Comparison of ENCODE assay signal across 24 cellular contexts in the genomic region with DNA sequence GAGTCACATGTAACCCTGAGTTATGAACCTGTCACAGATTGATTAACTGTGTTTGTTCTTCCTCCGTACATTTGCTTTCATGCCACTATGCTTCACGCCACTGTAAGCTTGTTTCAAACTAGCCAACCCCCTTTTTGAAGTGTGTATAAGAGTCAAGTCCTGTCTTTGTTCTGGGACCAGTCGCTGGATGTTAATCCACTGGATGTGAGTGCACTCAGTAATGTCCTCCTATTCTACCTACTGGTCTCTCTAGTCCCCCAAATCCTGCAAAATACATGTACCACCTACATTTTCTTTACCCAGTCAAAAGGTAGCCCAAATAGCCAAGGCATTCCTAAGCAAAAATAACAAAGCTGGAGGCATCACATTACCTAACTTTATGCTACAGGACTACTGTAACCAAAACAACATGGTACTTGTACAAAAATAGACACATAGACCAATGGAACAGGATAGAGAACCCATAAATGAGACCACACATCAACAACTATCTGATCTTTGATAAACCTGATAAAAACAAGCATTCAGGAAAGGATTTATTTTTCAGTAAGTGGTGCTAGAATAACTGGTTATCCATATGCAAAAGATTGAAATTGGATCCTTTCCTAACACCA.
DNase-seq lines count a peak whose midpoint lies in the region; ATAC-seq and TF ChIP-seq lines count a peak whose summit lies in the region.
"Had no signal": no experiment of that assay in that cellular context is flagged by ENCODE, and none has a peak within 500 bp of the region (broad histone marks: within the 10 kb centered on the region; RNA-seq: fewer than 3 reads in every experiment).

No MANE protein-coding gene starts in this region.

- H3K36me3 Mint-ChIP-seq in naive B cell, result no peaks in the 10 kb centered on the region
- H3K36me3 Mint-ChIP-seq: activated naive CD8-positive, alpha-beta T cell treated with anti-CD3 and anti-CD28 coated beads for 36 hours had no signal

- H3K9me3 Mint-ChIP-seq in naive B cell, result peaks cover 0 to 49% (median 24%) of the 10 kb centered on the region in 7 donors

- no peaks in the 10 kb centered on the region for H3K27me3 ChIP-seq in colonic mucosa
- H3K27me3 ChIP-seq: right atrium auricular region, uterus had no signal

- no peaks in the 10 kb centered on the region for H3K27me3 Mint-ChIP-seq in naive B cell
- H3K27me3 Mint-ChIP-seq: activated CD4-positive, alpha-beta memory T cell treated with anti-CD3 and anti-CD28 coated beads, Interleukin-2, amount 10 ng/mL, durations not matched to agents 7 days and 5 days; activated naive CD8-positive, alpha-beta T cell treated with anti-CD3 and anti-CD28 coated beads for 36 hours had no signal

- intact Hi-C loops in colonic mucosa (cut with DNase I), result no loop called here

- no peak for ATAC-seq in naive B cell (ENCODE audit: low read depth in 2 of 2)
- no peak for ATAC-seq in left lobe of liver
- ATAC-seq: lower lobe of right lung, Panc1 had no signal

- no peak overlapping the region for H3K4me3 Mint-ChIP-seq in naive B cell
- H3K4me3 Mint-ChIP-seq: activated CD4-positive, alpha-beta memory T cell treated with anti-CD3 and anti-CD28 coated beads, Interleukin-2, amount 10 ng/mL, durations not matched to agents 7 days and 5 days; activated naive CD8-positive, alpha-beta T cell treated with anti-CD3 and anti-CD28 coated beads for 36 hours; nephron progenitor cell had no signal

- H3K9ac ChIP-seq in colonic mucosa (ENCODE audit: low read depth in 2 of 2, low read length in 2 of 2), result no peak overlapping the region

- no peak for TF ChIP-seq CTCF in colonic mucosa (IDR thresholded peaks at IDR 0.05)

- H3K4me3 ChIP-seq in colonic mucosa, result no peak overlapping the region
- H3K4me3 ChIP-seq: lower lobe of right lung, right atrium auricular region, uterus had no signal

- H3K9me3 ChIP-seq in colonic mucosa, result no peaks in the 10 kb centered on the region

- H3K4me1 ChIP-seq in colonic mucosa, result no peaks in the 10 kb centered on the region
- H3K4me1 ChIP-seq: lower lobe of right lung, right atrium auricular region, uterus had no signal

- no peaks in the 10 kb centered on the region for H3K36me3 ChIP-seq in colonic mucosa
- H3K36me3 ChIP-seq: lower lobe of right lung, right atrium auricular region, uterus had no signal

- H3K27ac ChIP-seq in colonic mucosa, result no peak overlapping the region
- H3K27ac ChIP-seq: C4-2B, HL-60, lower lobe of right lung, right atrium auricular region, uterus, VCaP had no signal

- DNase-seq in DMS79 treated with DMSO at 0.1 percent for 48 hours (lab: John Stamatoyannopoulos, UW), result peak; percentile 1
- DNase-seq in DMS79 (lab: John Stamatoyannopoulos, UW), result no peak
- peak; percentile 15 for DNase-seq in NAMALWA (ENCODE audit: low spot score)
- DNase-seq in dermis blood vessel endothelial cell, result peak; percentile 2
- DNase-seq in naive B cell, result peak; percentile 0
- no peak for DNase-seq in left lobe of liver (ENCODE audit: low spot score)
- DNase-seq in colonic mucosa, result no peak
- DNase-seq in middle frontal gyrus (ENCODE audit: extremely low spot score, low spot score), result no peak
- DNase-seq: activated CD4-positive, alpha-beta memory T cell treated with anti-CD3 and anti-CD28 coated beads, Interleukin-2, amount 10 ng/mL, durations not matched to agents 7 days and 5 days; activated naive CD8-positive, alpha-beta T cell treated with anti-CD3 and anti-CD28 coated beads for 36 hours; activated T-cell treated with anti-CD3 and anti-CD28 coated beads, Interleukin-2, amount 50 U/mL, for 48 hours; caudate nucleus; effector memory CD4-positive, alpha-beta T cell; lower lobe of right lung; NCI-H1694 treated with DMSO at 0.1 percent for 48 hours; NCI-H524; nephron progenitor cell; stimulated activated CD4-positive, alpha-beta T cell treated with anti-CD3 and anti-CD28 coated beads, Interleukin-1b, Interleukin-23, amount 100 ng/mL, for 48 hours; uterus had no signal

- H3K27ac Mint-ChIP-seq in naive B cell, result peak overlapping the region in 1 of 6 donors; percentile 80
- H3K27ac Mint-ChIP-seq: activated CD4-positive, alpha-beta memory T cell treated with anti-CD3 and anti-CD28 coated beads, Interleukin-2, amount 10 ng/mL, durations not matched to agents 7 days and 5 days; activated naive CD8-positive, alpha-beta T cell treated with anti-CD3 and anti-CD28 coated beads for 36 hours; nephron progenitor cell had no signal

- H3K4me1 Mint-ChIP-seq in naive B cell, result no peaks in the 10 kb centered on the region
- H3K4me1 Mint-ChIP-seq: activated CD4-positive, alpha-beta memory T cell treated with anti-CD3 and anti-CD28 coated beads, Interleukin-2, amount 10 ng/mL, durations not matched to agents 7 days and 5 days; activated naive CD8-positive, alpha-beta T cell treated with anti-CD3 and anti-CD28 coated beads for 36 hours; nephron progenitor cell had no signal

Comparison
In these comparisons a context has a peak if more than half of its experiments do, and no peak if none do; other contexts are left out.
1. DNase-seq: peak in DMS79 treated with DMSO at 0.1 percent for 48 hours (single experiment), NAMALWA (single experiment), dermis blood vessel endothelial cell (single experiment) and naive B cell (single experiment); none in DMS79 (single experiment), left lobe of liver (single experiment), colonic mucosa (single experiment) and middle frontal gyrus (single experiment).